Comparison of ENCODE assay signal across 16 cellular contexts in genomic region chr19:5788422-5788821, GRCh38. TPM values are rescaled to one million over a fixed set of nuclear protein-coding genes. Genes with fewer than 3 reads are reported as not detected.
"Had no signal": no experiment of that assay in that cellular context is flagged by ENCODE, and none has a peak within 500 bp of the region (broad histone marks: within the 10 kb centered on the region; RNA-seq: fewer than 3 reads in every experiment).

No MANE protein-coding gene starts in this region.

- DNase-seq: activated CD4-positive, alpha-beta memory T cell treated with anti-CD3 and anti-CD28 coated beads, Interleukin-2, amount 10 ng/mL, durations not matched to agents 7 days and 5 days; activated CD4-positive, alpha-beta T cell treated with anti-CD3 and anti-CD28 coated beads for 4 hours; activated CD8-positive, alpha-beta memory T cell treated with anti-CD3 and anti-CD28 coated beads, Interleukin-2, amount 50 U/mL, for 4 hours; head of caudate nucleus; immature natural killer cell; stimulated activated CD4-positive, alpha-beta T cell treated with anti-CD3 and anti-CD28 coated beads, Interleukin-1b, Interleukin-23, amount 100 ng/mL, for 48 hours had no signal

- H3K27me3 Mint-ChIP-seq: activated CD4-positive, alpha-beta memory T cell treated with anti-CD3 and anti-CD28 coated beads, Interleukin-2, amount 10 ng/mL, durations not matched to agents 7 days and 5 days had no signal

- H3K79me2 ChIP-seq: parathyroid adenoma had no signal

- H3K27me3 ChIP-seq: ascending aorta had no signal

- FAIRE-seq: frontal cortex had no signal

- H3K27ac ChIP-seq: ascending aorta, parathyroid adenoma had no signal

- H3K4me1 ChIP-seq: parathyroid adenoma had no signal

- H3K4me3 Mint-ChIP-seq: activated CD4-positive, alpha-beta memory T cell treated with anti-CD3 and anti-CD28 coated beads, Interleukin-2, amount 10 ng/mL, durations not matched to agents 7 days and 5 days had no signal

- H3K9ac ChIP-seq: parathyroid adenoma had no signal

- H3K9me3 ChIP-seq: ascending aorta had no signal

- H2AFZ ChIP-seq: parathyroid adenoma had no signal

- H3K27ac Mint-ChIP-seq: activated CD4-positive, alpha-beta memory T cell treated with anti-CD3 and anti-CD28 coated beads, Interleukin-2, amount 10 ng/mL, durations not matched to agents 7 days and 5 days; immature natural killer cell had no signal

- H3K9me3 Mint-ChIP-seq: activated CD4-positive, alpha-beta memory T cell treated with anti-CD3 and anti-CD28 coated beads, Interleukin-2, amount 10 ng/mL, durations not matched to agents 7 days and 5 days; immature natural killer cell had no signal

- H3K4me3 ChIP-seq: ascending aorta had no signal

RNA-seq across cellular contexts. Expression of gene PRR22, which starts 3.9 kb away (rescaled TPM):
- total RNA-seq: epithelial cell of proximal tubule had no signal
- polyA plus RNA-seq: immature natural killer cell had no signal

RNA-seq across cellular contexts. Expression of gene NRTN, which starts 16.4 kb away (rescaled TPM):
- total RNA-seq: frontal cortex had no signal

RNA-seq across cellular contexts. Expression of gene FUT6, which starts 51.1 kb away (rescaled TPM):
- total RNA-seq: activated CD4-positive, alpha-beta memory T cell treated with anti-CD3 and anti-CD28 coated beads, Interleukin-2, amount 10 ng/mL, durations not matched to agents 7 days and 5 days; ascending aorta; chondrocyte; dermis microvascular lymphatic vessel endothelial cell; epithelial cell of proximal tubule; frontal cortex; mesenteric fat pad; T-helper 1 cell treated with Interleukin-12 subunit alpha and Interleukin-12 subunit beta and Interleukin-4 antibody, amounts not matched to agents 30 ng/mL and 1 ng/mL, for 36 hours; urinary bladder had no signal
- polyA plus RNA-seq: immature natural killer cell, neural cell had no signal
